ENCODE assay signal across 8 cellular contexts in genomic region chr7:149799397-149800168, GRCh38. TPM values are rescaled to one million over a fixed set of nuclear protein-coding genes. Genes with fewer than 3 reads are reported as not detected.
DNase-seq lines count a peak whose midpoint lies in the region; ATAC-seq and TF ChIP-seq lines count a peak whose summit lies in the region.

No MANE protein-coding gene starts in this region.

- ATAC-seq in natural killer cell: peak in 1 of 3 donors; percentile 58
- no peak for ATAC-seq in natural killer cell treated with Interleukin-12 subunit alpha and Interleukin-12 subunit beta and Interleukin-15 and Interleukin-18, amount 100 ng/mL, for 72 hours
- no peak for ATAC-seq in HG03139 (IDR thresholded peaks at IDR 0.05; ENCODE audit: unreplicated experiment)
- ATAC-seq in GM21447 (IDR thresholded peaks at IDR 0.05; ENCODE audit: unreplicated experiment): no peak

- H3K27ac ChIP-seq in VCaP (no peak overlapping the region), breast epithelium (no peak overlapping the region)

- TF ChIP-seq POLR2A in breast epithelium (IDR thresholded peaks at IDR 0.05): no peak

- H3K4me1 ChIP-seq in breast epithelium: no peaks in the 10 kb centered on the region

- no peaks in the 10 kb centered on the region for H3K36me3 ChIP-seq in breast epithelium

- H3K9me3 ChIP-seq in breast epithelium: no peaks in the 10 kb centered on the region

- intact Hi-C loops in natural killer cell (cut with micrococcal nuclease): loop anchor here (5.0 kb wide), 1 partner anchor 137 kb away; no protein-coding TSS in a partner anchor
- intact Hi-C loops in breast epithelium (cut with DNase I; ENCODE audit: low total_unique reads): no loop called here

- H3K9me3 Mint-ChIP-seq in natural killer cell: no peaks in the 10 kb centered on the region
- H3K9me3 Mint-ChIP-seq in natural killer cell treated with Interleukin-12 subunit alpha and Interleukin-12 subunit beta and Interleukin-15 and Interleukin-18, amount 100 ng/mL, for 72 hours: no peaks in the 10 kb centered on the region

- H3K4me3 ChIP-seq in breast epithelium: no peak overlapping the region

- H3K4me1 Mint-ChIP-seq in natural killer cell: no peaks in the 10 kb centered on the region
- no peaks in the 10 kb centered on the region for H3K4me1 Mint-ChIP-seq in natural killer cell treated with Interleukin-12 subunit alpha and Interleukin-12 subunit beta and Interleukin-15 and Interleukin-18, amount 100 ng/mL, for 72 hours (ENCODE audit: low read depth in 2 of 2)

- no peaks in the 10 kb centered on the region for H3K27me3 ChIP-seq in breast epithelium

- no peak overlapping the region for H3K4me3 Mint-ChIP-seq in natural killer cell
- no peak overlapping the region for H3K4me3 Mint-ChIP-seq in natural killer cell treated with Interleukin-12 subunit alpha and Interleukin-12 subunit beta and Interleukin-15 and Interleukin-18, amount 100 ng/mL, for 72 hours

- H3K27me3 Mint-ChIP-seq in natural killer cell (ENCODE audit: low read depth in 2 of 2): no peaks in the 10 kb centered on the region
- H3K27me3 Mint-ChIP-seq in natural killer cell treated with Interleukin-12 subunit alpha and Interleukin-12 subunit beta and Interleukin-15 and Interleukin-18, amount 100 ng/mL, for 72 hours: no peaks in the 10 kb centered on the region

- DNase-seq in natural killer cell (peak; percentile 26), dermis blood vessel endothelial cell (peak; percentile 46), breast epithelium (ENCODE audit: low spot score in 2 of 2) (no peak)
- no peak for DNase-seq in natural killer cell treated with Interleukin-12 subunit alpha and Interleukin-12 subunit beta and Interleukin-15 and Interleukin-18, amount 100 ng/mL, for 72 hours (ENCODE audit: low spot score)
- DNase-seq in stimulated activated CD4-positive, alpha-beta T cell treated with anti-CD3 and anti-CD28 coated beads, Interleukin-12 subunit alpha, Interleukin-12 subunit beta, amount 100 ng/mL, for 24 hours (ENCODE audit: low read depth in 2 of 2): peak; percentile 15 to 40

- H3K36me3 Mint-ChIP-seq in natural killer cell: no peaks in the 10 kb centered on the region
- no peaks in the 10 kb centered on the region for H3K36me3 Mint-ChIP-seq in natural killer cell treated with Interleukin-12 subunit alpha and Interleukin-12 subunit beta and Interleukin-15 and Interleukin-18, amount 100 ng/mL, for 72 hours

- H3K27ac Mint-ChIP-seq in natural killer cell: peak overlapping the region in 1 of 2 donors; percentile 47
- H3K27ac Mint-ChIP-seq in natural killer cell treated with Interleukin-12 subunit alpha and Interleukin-12 subunit beta and Interleukin-15 and Interleukin-18, amount 100 ng/mL, for 72 hours: no peak overlapping the region

- TF ChIP-seq CTCF in natural killer cell (IDR thresholded peaks at IDR 0.05) (peak; percentile 36), VCaP (conservative IDR thresholded peaks at IDR 0.05) (peak; percentile 63), breast epithelium (IDR thresholded peaks at IDR 0.05) (no peak)

RNA-seq across cellular contexts. Expression of gene ZNF467, which starts 26.2 kb away (rescaled TPM):
- total RNA-seq in natural killer cell: 1 to 10 TPM; 2.8 to 5.4 (median 3.7) TPM
- under 1 TPM; 0.10 to 0.28 TPM for total RNA-seq in natural killer cell treated with Interleukin-12 subunit alpha and Interleukin-12 subunit beta and Interleukin-15 and Interleukin-18, amount 100 ng/mL, for 72 hours
- total RNA-seq in dermis blood vessel endothelial cell: 4.8 and 12.7 TPM in 2 replicates
- 1 to 10 TPM; 5.0 to 6.3 (median 5.9) TPM for total RNA-seq in breast epithelium

RNA-seq across cellular contexts. Expression of gene ZNF862, which starts 38.6 kb away (rescaled TPM):
- total RNA-seq in natural killer cell: 10 to 100 TPM; 21.4 to 28.9 (median 21.7) TPM
- total RNA-seq in natural killer cell treated with Interleukin-12 subunit alpha and Interleukin-12 subunit beta and Interleukin-15 and Interleukin-18, amount 100 ng/mL, for 72 hours: 10 to 100 TPM; 18.8 to 19.1 TPM
- 10.0 and 12.1 TPM in 2 replicates for total RNA-seq in dermis blood vessel endothelial cell
- 10 to 100 TPM; 21.4 to 27.8 (median 27.2) TPM for total RNA-seq in breast epithelium

Comparison
In these comparisons a context has a peak if more than half of its experiments do, and no peak if none do; other contexts are left out.
1. DNase-seq: peak in natural killer cell (single experiment), dermis blood vessel endothelial cell (single experiment) and stimulated activated CD4-positive, alpha-beta T cell treated with anti-CD3 and anti-CD28 coated beads, Interleukin-12 subunit alpha, Interleukin-12 subunit beta, amount 100 ng/mL, for 24 hours (2 of 2); none in natural killer cell treated with Interleukin-12 subunit alpha and Interleukin-12 subunit beta and Interleukin-15 and Interleukin-18, amount 100 ng/mL, for 72 hours (single experiment) and breast epithelium (0 of 2).
2. CTCF ChIP-seq: peak in natural killer cell (single experiment) and VCaP (single experiment); none in breast epithelium (0 of 3).